ENCODE assay signal across 14 cellular contexts in genomic region chr2:144234115-144234772, GRCh38.
DNase-seq lines count a peak whose midpoint lies in the region; ATAC-seq and TF ChIP-seq lines count a peak whose summit lies in the region.
"Had no signal": no experiment of that assay in that cellular context is flagged by ENCODE, and none has a peak within 500 bp of the region (broad histone marks: within the 10 kb centered on the region; RNA-seq: fewer than 3 reads in every experiment).

No MANE protein-coding gene starts in this region.

- in situ Hi-C loops in gastrocnemius medialis (cut with MboI; ENCODE audit: low sequenced_read_pairs in 4 of 4), result no loop called here

- peak; percentile 76 for ATAC-seq in stimulated activated naive CD8-positive, alpha-beta T cell treated with anti-CD3 and anti-CD28 coated beads, Interleukin-15, amount 100 ng/mL, for 72 hours
- ATAC-seq in gastrocnemius medialis (no peak), HG03039 (IDR thresholded peaks at IDR 0.05; ENCODE audit: unreplicated experiment) (no peak)
- ATAC-seq: HCT116, PC-3 had no signal

- no peaks in the 10 kb centered on the region for H3K9me3 Mint-ChIP-seq in activated naive CD4-positive, alpha-beta T cell treated with anti-CD3 and anti-CD28 coated beads for 36 hours
- H3K9me3 Mint-ChIP-seq in T-helper 2 cell treated with Interferon-gamma antibody and Interleukin-4, amounts not matched to agents 5 μg/mL and 100 μg/mL, for 36 hours, result peaks cover 6% of the 10 kb centered on the region
- H3K9me3 Mint-ChIP-seq in stimulated activated naive CD8-positive, alpha-beta T cell treated with anti-CD3 and anti-CD28 coated beads, Interleukin-15, amount 100 ng/mL, for 72 hours, result no peaks in the 10 kb centered on the region

- H3K4me1 ChIP-seq in gastrocnemius medialis, result no peaks in the 10 kb centered on the region

- peak overlapping the region; percentile 14 for H3K27ac Mint-ChIP-seq in activated naive CD4-positive, alpha-beta T cell treated with anti-CD3 and anti-CD28 coated beads for 36 hours
- peak overlapping the region; percentile 89 for H3K27ac Mint-ChIP-seq in T-helper 2 cell treated with Interferon-gamma antibody and Interleukin-4, amounts not matched to agents 5 μg/mL and 100 μg/mL, for 36 hours
- peak overlapping the region; percentile 57 to 87 for H3K27ac Mint-ChIP-seq in stimulated activated naive CD8-positive, alpha-beta T cell treated with anti-CD3 and anti-CD28 coated beads, Interleukin-15, amount 100 ng/mL, for 72 hours

- intact Hi-C loops in activated naive CD4-positive, alpha-beta T cell treated with anti-CD3 and anti-CD28 coated beads for 36 hours (cut with micrococcal nuclease), result loop anchor here (5.0 kb wide), 1 partner anchor 33 kb away; no protein-coding TSS in a partner anchor
- intact Hi-C loops in gastrocnemius medialis (cut with DNase I; ENCODE audit: low total_unique reads), result no loop called here

- no peak overlapping the region for H3K4me3 Mint-ChIP-seq in activated naive CD4-positive, alpha-beta T cell treated with anti-CD3 and anti-CD28 coated beads for 36 hours
- peak overlapping the region; percentile 62 for H3K4me3 Mint-ChIP-seq in T-helper 2 cell treated with Interferon-gamma antibody and Interleukin-4, amounts not matched to agents 5 μg/mL and 100 μg/mL, for 36 hours
- peak overlapping the region; percentile 41 to 60 for H3K4me3 Mint-ChIP-seq in stimulated activated naive CD8-positive, alpha-beta T cell treated with anti-CD3 and anti-CD28 coated beads, Interleukin-15, amount 100 ng/mL, for 72 hours

- peaks cover 33% of the 10 kb centered on the region for H3K4me1 Mint-ChIP-seq in activated naive CD4-positive, alpha-beta T cell treated with anti-CD3 and anti-CD28 coated beads for 36 hours (ENCODE audit: low read depth)
- H3K4me1 Mint-ChIP-seq in T-helper 2 cell treated with Interferon-gamma antibody and Interleukin-4, amounts not matched to agents 5 μg/mL and 100 μg/mL, for 36 hours (ENCODE audit: low read depth), result peaks cover 73% of the 10 kb centered on the region
- peaks cover 80% of the 10 kb centered on the region for H3K4me1 Mint-ChIP-seq in stimulated activated naive CD8-positive, alpha-beta T cell treated with anti-CD3 and anti-CD28 coated beads, Interleukin-15, amount 100 ng/mL, for 72 hours

- DNase-seq in activated naive CD4-positive, alpha-beta T cell treated with anti-CD3 and anti-CD28 coated beads for 36 hours, result no peak
- DNase-seq in activated naive CD4-positive, alpha-beta T cell (lab: John Stamatoyannopoulos, UW), result no peak
- DNase-seq in T-helper 2 cell treated with Interferon-gamma antibody and Interleukin-4, amounts not matched to agents 5 μg/mL and 100 μg/mL, for 36 hours (ENCODE audit: low spot score), result no peak
- DNase-seq in choroid plexus epithelial cell (ENCODE audit: low read depth) (peak; percentile 12), COR-L47 (lab: John Stamatoyannopoulos, UW) (no peak), gastrocnemius medialis (no peak)
- DNase-seq in stimulated activated naive CD8-positive, alpha-beta T cell treated with anti-CD3 and anti-CD28 coated beads, Interleukin-15, amount 100 ng/mL, for 72 hours, result no peak
- DNase-seq: activated gamma-delta T cell, KG1, NCI-H1417 treated with DMSO at 0.1 percent for 48 hours, PC-3 had no signal

- no peak overlapping the region for H3K4me3 ChIP-seq in choroid plexus epithelial cell (ENCODE audit: low read depth, low read length)
- no peak overlapping the region for H3K4me3 ChIP-seq in gastrocnemius medialis
- H3K4me3 ChIP-seq: skin epidermis had no signal

- no peaks in the 10 kb centered on the region for H3K9me3 ChIP-seq in gastrocnemius medialis

- no peaks in the 10 kb centered on the region for H3K27me3 Mint-ChIP-seq in activated naive CD4-positive, alpha-beta T cell treated with anti-CD3 and anti-CD28 coated beads for 36 hours (ENCODE audit: low read depth)
- no peaks in the 10 kb centered on the region for H3K27me3 Mint-ChIP-seq in T-helper 2 cell treated with Interferon-gamma antibody and Interleukin-4, amounts not matched to agents 5 μg/mL and 100 μg/mL, for 36 hours (ENCODE audit: low read depth)
- no peaks in the 10 kb centered on the region for H3K27me3 Mint-ChIP-seq in stimulated activated naive CD8-positive, alpha-beta T cell treated with anti-CD3 and anti-CD28 coated beads, Interleukin-15, amount 100 ng/mL, for 72 hours

- H3K36me3 Mint-ChIP-seq in activated naive CD4-positive, alpha-beta T cell treated with anti-CD3 and anti-CD28 coated beads for 36 hours (ENCODE audit: low read depth), result peaks cover 3% of the 10 kb centered on the region
- H3K36me3 Mint-ChIP-seq in T-helper 2 cell treated with Interferon-gamma antibody and Interleukin-4, amounts not matched to agents 5 μg/mL and 100 μg/mL, for 36 hours (ENCODE audit: low read depth), result peaks cover 10% of the 10 kb centered on the region

- H3K36me3 ChIP-seq in gastrocnemius medialis, result no peaks in the 10 kb centered on the region

- CTCF ChIA-PET in activated naive CD4-positive, alpha-beta T cell treated with anti-CD3 and anti-CD28 coated beads for 36 hours (lab: Charles Lee), result no interaction called here

- no peak for TF ChIP-seq CTCF in choroid plexus epithelial cell (conservative IDR thresholded peaks at IDR 0.05; ENCODE audit: low read depth, low read length)
- TF ChIP-seq CTCF in gastrocnemius medialis (IDR thresholded peaks at IDR 0.05 in 4 of 5, conservative IDR thresholded peaks at IDR 0.05 in 1 of 5), result no peak

- no peak for TF ChIP-seq POLR2A in gastrocnemius medialis (IDR thresholded peaks at IDR 0.05)

- H3K27ac ChIP-seq in gastrocnemius medialis, result no peak overlapping the region

- no peaks in the 10 kb centered on the region for H3K27me3 ChIP-seq in gastrocnemius medialis

Comparison
In these comparisons a context has a peak if more than half of its experiments do, and no peak if none do; other contexts are left out.
1. H3K27ac Mint-ChIP-seq: peak in every context shown above with its lines; median percentile 89 in T-helper 2 cell treated with Interferon-gamma antibody and Interleukin-4, amounts not matched to agents 5 μg/mL and 100 μg/mL, for 36 hours; 72 in stimulated activated naive CD8-positive, alpha-beta T cell treated with anti-CD3 and anti-CD28 coated beads, Interleukin-15, amount 100 ng/mL, for 72 hours; 14 in activated naive CD4-positive, alpha-beta T cell treated with anti-CD3 and anti-CD28 coated beads for 36 hours.